ENCODE assay signal across 1 cellular context in the genomic region with DNA sequence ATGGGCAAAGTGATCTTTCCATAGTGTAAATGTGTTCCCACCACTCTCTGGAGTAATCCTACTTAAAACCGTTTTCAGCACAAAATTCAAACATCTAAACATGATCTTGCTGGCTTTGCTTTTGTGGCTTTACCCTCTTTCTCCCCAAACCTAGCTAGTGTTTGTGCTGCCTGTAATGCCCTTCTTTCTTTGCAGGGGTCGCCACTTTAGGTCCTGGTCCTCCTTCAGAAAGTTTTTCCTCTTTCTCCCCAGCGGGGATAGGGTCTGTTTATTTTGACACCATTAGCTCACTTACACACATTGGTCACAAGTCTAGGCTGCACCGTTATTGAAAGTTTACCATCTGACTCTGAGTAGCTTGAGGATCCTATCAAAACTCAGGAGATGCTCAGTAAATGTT.
TF ChIP-seq lines count a peak whose summit lies in the region.

No MANE protein-coding gene starts in this region.

TF ChIP-seq in H1, 55 proteins besides CTCF, POLR2A, EP300 and RAD21:
- no peak for TF ChIP-seq SP4 (IDR thresholded peaks at IDR 0.05; ENCODE audit: low read length)
- TF ChIP-seq KDM5A (IDR thresholded peaks at IDR 0.05; ENCODE audit: low read length), result no peak
- TF ChIP-seq BRCA1 (IDR thresholded peaks at IDR 0.05; ENCODE audit: low read depth, low read length), result no peak
- TF ChIP-seq POLR2AphosphoS5 (IDR thresholded peaks at IDR 0.05; ENCODE audit: low read depth, low read length), result no peak
- TF ChIP-seq, protein P1, sequence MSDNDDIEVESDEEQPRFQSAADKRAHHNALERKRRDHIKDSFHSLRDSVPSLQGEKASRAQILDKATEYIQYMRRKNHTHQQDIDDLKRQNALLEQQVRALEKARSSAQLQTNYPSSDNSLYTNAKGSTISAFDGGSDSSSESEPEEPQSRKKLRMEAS (IDR thresholded peaks at IDR 0.05), result no peak
- TF ChIP-seq HDAC2 (IDR thresholded peaks at IDR 0.05; ENCODE audit: borderline replicate concordance in 1 of 2, low read depth in 2 of 2, low read length in 2 of 2), result no peak
- no peak for TF ChIP-seq TBP (IDR thresholded peaks at IDR 0.05; ENCODE audit: low read depth, low read length)
- TF ChIP-seq TAF1 (IDR thresholded peaks at IDR 0.05; ENCODE audit: low read depth, low read length), result no peak
